8 cellular contexts compared by ENCODE assay signal in the genomic region with DNA sequence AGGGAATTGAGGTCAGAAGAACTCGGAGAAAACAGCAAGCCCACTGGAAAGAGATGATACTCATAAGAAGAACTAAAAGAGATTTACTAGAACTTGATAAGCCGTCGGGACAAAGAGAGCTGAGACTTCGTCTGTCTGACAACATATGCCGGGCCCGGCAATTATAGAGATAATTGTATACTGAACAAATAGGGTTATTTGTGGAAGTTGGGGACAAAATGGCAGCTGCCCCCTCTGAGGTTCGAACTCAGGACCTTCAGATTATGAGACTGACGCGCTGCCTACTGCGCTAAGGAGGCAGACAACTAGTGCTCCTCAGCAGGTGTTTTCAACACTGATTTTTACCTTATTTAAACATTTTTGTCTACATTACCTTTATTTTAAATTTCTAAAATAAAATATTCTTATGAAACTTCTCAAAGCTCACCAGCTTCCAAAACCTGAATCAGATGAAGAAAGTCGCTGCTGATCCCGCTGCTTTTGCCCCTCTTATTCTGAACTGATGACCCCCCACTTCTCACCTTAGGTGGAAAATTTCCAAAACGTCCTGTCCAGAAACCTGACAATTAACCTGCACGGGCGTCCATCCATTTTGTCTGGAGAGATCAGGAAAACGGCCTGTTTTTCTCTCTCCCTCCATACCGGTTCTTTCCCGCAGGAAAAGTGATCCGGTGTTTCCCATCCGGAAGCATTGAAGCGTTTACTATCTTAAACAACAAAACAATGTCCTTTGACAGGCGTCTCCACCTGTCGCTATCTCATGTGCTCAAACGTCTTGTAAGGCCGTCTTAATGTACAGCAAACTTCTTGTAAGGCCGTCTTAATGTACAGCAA. TPM values are rescaled to one million over a fixed set of nuclear protein-coding genes. Genes with fewer than 3 reads are reported as not detected.
DNase-seq lines count a peak whose midpoint lies in the region; ATAC-seq, FAIRE-seq and TF ChIP-seq lines count a peak whose summit lies in the region.

No MANE protein-coding gene starts in this region.

- H2AFZ ChIP-seq in GM12878 (ENCODE audit: control insufficient read depth, low read depth, low read length) = peak overlapping the region; percentile 85

- no peak overlapping the region for H3K27ac ChIP-seq in GM12878 (ENCODE audit: control insufficient read depth, insufficient read depth)
- no peak overlapping the region for H3K27ac ChIP-seq in spleen

- H3K36me3 ChIP-seq in GM12878 (ENCODE audit: control insufficient read depth in 2 of 2, insufficient read depth in 2 of 2, low read length in 1 of 2) (no peaks in the 10 kb centered on the region), spleen (no peaks in the 10 kb centered on the region)

- H3K4me1 Mint-ChIP-seq in T-helper 17 cell = peaks cover 11% of the 10 kb centered on the region

- H3K9me3 ChIP-seq in T-helper 17 cell (ENCODE audit: control insufficient read depth, low read length, poor library complexity, severe bottlenecking) (no peaks in the 10 kb centered on the region), GM12878 (replicated peaks; ENCODE audit: control insufficient read depth, insufficient read depth, low read length) (no peaks in the 10 kb centered on the region; the same call in 2 of the 3 replicates), spleen (no peaks in the 10 kb centered on the region)

- POLR2A ChIA-PET in GM12878 (lab: Charles Lee) = interaction anchor here (0.6 kb wide), 1 partner anchor 1806 kb away, joined by 8 read pairs; no protein-coding TSS in a partner anchor

- peak overlapping the region; percentile 82 for H3K4me3 Mint-ChIP-seq in T-helper 17 cell

- ATAC-seq in GM19395 (IDR thresholded peaks at IDR 0.05; ENCODE audit: unreplicated experiment) (peak; percentile 76), T-helper 17 cell (peak; percentile 74), GM12878 (peak; percentile 92)

- H3K36me3 Mint-ChIP-seq in T-helper 17 cell (ENCODE audit: low read depth) = no peaks in the 10 kb centered on the region

- peak in 1 of 2 experiments; percentile 78; a peak in 1 of 4 replicates for TF ChIP-seq EP300 in GM12878 (IDR thresholded peaks at IDR 0.05; ENCODE audit: borderline replicate concordance in 1 of 2, control insufficient read depth in 1 of 2, low read depth in 2 of 2, low read length in 2 of 2)

- H3K27me3 ChIP-seq in GM12878 (replicated peaks in 1 of 2; ENCODE audit: control insufficient read depth in 2 of 2, insufficient read depth in 2 of 2, low read length in 1 of 2) (no peaks in the 10 kb centered on the region), spleen (replicated peaks in 1 of 7) (peaks cover 0 to 48% (median 15%) of the 10 kb centered on the region in 7 donors)

- no peak for FAIRE-seq in GM12878 (lab: Jason Lieb, UNC)

- H4K20me1 ChIP-seq in GM12878 (ENCODE audit: control insufficient read depth, insufficient read depth) = no peaks in the 10 kb centered on the region

- DNase-seq in AG10803 (ENCODE audit: low read depth) (peak; percentile 62), NAMALWA (ENCODE audit: low spot score) (peak; percentile 81), T-helper 17 cell (peak in 2 of 3 donors; percentile 29 to 43), GM12878 (ENCODE audit: low read depth, low spot score) (peak; percentile 56), iPS-NIHi11 (ENCODE audit: low spot score) (peak; percentile 50), spleen (no peak)
- DNase-seq in stimulated activated CD4-positive, alpha-beta T cell treated with anti-CD3 and anti-CD28 coated beads, Interleukin-12 subunit alpha, Interleukin-12 subunit beta, amount 100 ng/mL, for 48 hours (ENCODE audit: low read depth in 2 of 3, low spot score in 1 of 3) = peak; percentile 53 to 63 (median 62)

- no TSS peak for BruUV-seq in GM12878 (replicated peaks; lab: Mats Ljungman, UMichigan)

- H3K4me2 ChIP-seq in GM12878 (ENCODE audit: control insufficient read depth, insufficient read depth) = peak overlapping the region; percentile 77

- TF ChIP-seq POLR2A in GM12878 (IDR thresholded peaks at IDR 0.05; ENCODE audit: low read depth, low read length) (no peak), spleen (IDR thresholded peaks at IDR 0.05) (no peak)

- SMC1A ChIA-PET in GM12878 (lab: Charles Lee; ENCODE audit: uncharacterized antibody, unreplicated experiment) = interaction anchor here (1.1 to 1.8 kb wide), 3 partner anchors 10 to 116 kb away, joined by 3 to 10 read pairs (median 4); no protein-coding TSS in a partner anchor

- TF ChIP-seq CTCF in AG10803 (conservative IDR thresholded peaks at IDR 0.05; ENCODE audit: low read length) (no peak), GM12878 (IDR thresholded peaks at IDR 0.05 in 2 of 3, conservative IDR thresholded peaks at IDR 0.05 in 1 of 3; ENCODE audit: control insufficient read depth in 2 of 3, extremely low read depth in 1 of 3, insufficient read depth in 1 of 3, low read depth in 3 of 3, low read length in 3 of 3) (no peak), spleen (IDR thresholded peaks at IDR 0.05 in 8 of 11, conservative IDR thresholded peaks at IDR 0.05 in 3 of 11) (no peak)

- CTCF ChIA-PET in GM12878 (lab: Yijun Ruan, JAX) = interaction anchor here (1.3 kb wide), 1 partner anchor 63 kb away, joined by 3 read pairs; no protein-coding TSS in a partner anchor

- TF ChIP-seq RAD21 in GM12878 (IDR thresholded peaks at IDR 0.05; ENCODE audit: insufficient read depth, low read depth, low read length) = no peak

- in situ Hi-C loops in GM12878 (cut with MboI) = no loop called here

- intact Hi-C loops in GM12878 (cut with micrococcal nuclease; ENCODE audit: unreplicated experiment) = loop anchor here (2.0 kb wide), 1 partner anchor 28 kb away; no protein-coding TSS in a partner anchor
- intact Hi-C loops in spleen (cut with DNase I; ENCODE audit: low total_unique reads) = no loop called here

- WGBS in GM12878 (ENCODE audit: insufficient coverage, insufficient replicate concordance, low lambda C conversion rate, missing lambda C conversion rate) = 2% methylated on average over 26 of the region's 26 CpGs
- 12 to 15% (median 13%) methylated on average over 26 of the region's 26 CpGs for WGBS in spleen, 5 donors

- RAD21 ChIA-PET in GM12878 (lab: Charles Lee; ENCODE audit: unreplicated experiment) = no interaction called here

- peak overlapping the region; percentile 46; the same call in 1 of the 2 replicates for H3K9ac ChIP-seq in GM12878 (ENCODE audit: control insufficient read depth, insufficient read depth, low read length)

- H3K27me3 Mint-ChIP-seq in T-helper 17 cell = peaks cover 12% of the 10 kb centered on the region

- H3K27ac Mint-ChIP-seq in T-helper 17 cell = peak overlapping the region; percentile 81

- H3K4me3 ChIP-seq in AG10803 (ENCODE audit: low read length) (peak overlapping the region; percentile 57), GM12878 (peak overlapping the region; percentile 72), spleen (peak overlapping the region in 4 of 8 donors; percentile 2 to 59 (median 24))

- H3K79me2 ChIP-seq in GM12878 (ENCODE audit: control insufficient read depth, insufficient read depth, low read length) = no peaks in the 10 kb centered on the region

- H3K4me1 ChIP-seq in GM12878 (ENCODE audit: control insufficient read depth, insufficient read depth, low read length) (no peaks in the 10 kb centered on the region), spleen (peaks cover 0 to 15% (median 11%) of the 10 kb centered on the region in 6 donors)

TF ChIP-seq in GM12878, 131 proteins besides CTCF, POLR2A, EP300 and RAD21 (continues in another document):
- TF ChIP-seq TARDBP (IDR thresholded peaks at IDR 0.05; ENCODE audit: borderline replicate concordance) = peak; percentile 91
- TF ChIP-seq RFX5 (IDR thresholded peaks at IDR 0.05; ENCODE audit: low read depth, low read length) = no peak
- TF ChIP-seq IKZF1 (conservative IDR thresholded peaks at IDR 0.05) = peak; percentile 49

RNA-seq across cellular contexts. Expression of gene TRIM27, which starts 29.5 kb away (rescaled TPM):
- total RNA-seq in T-helper 17 cell (10 to 100 TPM; 21.9 to 22.0 TPM), GM12878 (2014; rRNA removed) (68.8 and 72.2 TPM in 2 replicates), GM12878 (2014; rRNA removed; fragmentation: Illumina TruSeq; extraction: Trizol) (60.2 and 63.7 TPM in 2 replicates), GM12878 (2021) (53.6 and 55.6 TPM in 2 replicates), spleen (10 to 100 TPM; 61.8 to 92.0 (median 67.8) TPM)
- total RNA-seq in GM12878 (2013; cell fraction: nucleolus; rRNA removed) = 133 and 137 TPM in 2 replicates
- 27.2 TPM for polyA plus RNA-seq in GM12878 (2011; ENCODE audit: low read depth)
- polyA plus RNA-seq in GM12878 (2011; rRNA removed) (66.3 and 74.7 TPM in 2 replicates), GM12878 (2014; fragmentation: Illumina TruSeq; extraction: Trizol) (47.5 and 52.6 TPM in 2 replicates), GM12878 (2014; fragmentation: Nextera tagmentation; extraction: Ambion mirVana) (10 to 100 TPM; 18.5 to 27.9 TPM), GM12878 (2014; rRNA removed) (51.4 and 56.9 TPM in 2 replicates), GM12878 (2016; fragmentation: Nextera tagmentation; extraction: Ambion mirVana) (10 to 100 TPM; 59.1 to 63.8 TPM), spleen (10 to 100 TPM; 45.2 to 61.7 (median 57.2) TPM)
- 58.3 and 67.5 TPM in 2 replicates for polyA plus RNA-seq in GM12878 (2011; cell fraction: cytosol; rRNA removed)
- polyA plus RNA-seq in GM12878 (2011; cell fraction: nucleus; rRNA removed) = 82.3 and 106 TPM in 2 replicates
- polyA plus RNA-seq in GM12878 (2012) = 24.9 and 32.2 TPM in 2 replicates
- 81.9 and 93.1 TPM in 2 replicates for polyA minus RNA-seq in GM12878 (2011; rRNA and poly(A)+ RNA removed)
- 19.5 and 34.5 TPM in 2 replicates for polyA minus RNA-seq in GM12878 (2011; cell fraction: cytosol; rRNA and poly(A)+ RNA removed)
- polyA minus RNA-seq in GM12878 (2011; cell fraction: nucleus; rRNA and poly(A)+ RNA removed) = 40.5 and 72.7 TPM in 2 replicates

RNA-seq across cellular contexts. Expression of gene ZNF311, which starts 51.9 kb away (rescaled TPM):
- total RNA-seq in T-helper 17 cell (under 1 TPM; 0.10 to 0.40 TPM), GM12878 (2014; rRNA removed) (not detected in 2 replicates), GM12878 (2014; rRNA removed; fragmentation: Illumina TruSeq; extraction: Trizol) (not detected in 2 replicates), GM12878 (2021) (not detected in 2 replicates), spleen (1 to 10 TPM in 4 of 7 donors, under 1 TPM in 3; 0.51 to 2.4 (median 1.1) TPM)
- total RNA-seq in GM12878 (2013; cell fraction: nucleolus; rRNA removed) = not detected in 2 replicates
- polyA plus RNA-seq in GM12878 (2011; ENCODE audit: low read depth) = not detected
- polyA plus RNA-seq in GM12878 (2011; rRNA removed) (0.03 and 0.07 TPM in 2 replicates), GM12878 (2014; fragmentation: Illumina TruSeq; extraction: Trizol) (not detected in 2 replicates), GM12878 (2014; fragmentation: Nextera tagmentation; extraction: Ambion mirVana) (not detected), GM12878 (2014; rRNA removed) (not detected in 2 replicates), GM12878 (2016; fragmentation: Nextera tagmentation; extraction: Ambion mirVana) (not detected), spleen (under 1 TPM; 0.36 to 0.86 (median 0.63) TPM)
- polyA plus RNA-seq in GM12878 (2011; cell fraction: cytosol; rRNA removed) = not detected in 2 replicates
- polyA plus RNA-seq in GM12878 (2011; cell fraction: nucleus; rRNA removed) = 0.04 and 0.07 TPM in 2 replicates
- polyA plus RNA-seq in GM12878 (2012) = 0.03 TPM in 1 of 2 replicates, not detected in the other
- not detected in 2 replicates for polyA minus RNA-seq in GM12878 (2011; rRNA and poly(A)+ RNA removed)
- polyA minus RNA-seq in GM12878 (2011; cell fraction: cytosol; rRNA and poly(A)+ RNA removed) = not detected in 2 replicates
- polyA minus RNA-seq in GM12878 (2011; cell fraction: nucleus; rRNA and poly(A)+ RNA removed) = not detected in 2 replicates
